12 cellular contexts compared by ENCODE assay signal in genomic region chr12:132689227-132689626, GRCh38. TPM values are rescaled to one million over a fixed set of nuclear protein-coding genes. Genes with fewer than 3 reads are reported as not detected.
DNase-seq lines count a peak whose midpoint lies in the region; ATAC-seq and TF ChIP-seq lines count a peak whose summit lies in the region.
"Had no signal": no experiment of that assay in that cellular context is flagged by ENCODE, and none has a peak within 500 bp of the region (broad histone marks: within the 10 kb centered on the region; RNA-seq: fewer than 3 reads in every experiment).

No MANE protein-coding gene starts in this region.

- H3K4me1 Mint-ChIP-seq in activated naive CD4-positive, alpha-beta T cell treated with anti-CD3 and anti-CD28 coated beads for 36 hours (ENCODE audit: low read depth): peaks cover 19% of the 10 kb centered on the region

- no peaks in the 10 kb centered on the region for H3F3A ChIP-seq in smooth muscle cell (ENCODE audit: low read depth)

- H3K4me2 ChIP-seq in smooth muscle cell: peak overlapping the region; percentile 22

- H3K36me3 ChIP-seq in iPS-18a (ENCODE audit: control insufficient read depth, low read depth, low read length) (no peaks in the 10 kb centered on the region), smooth muscle cell (ENCODE audit: low read depth) (no peaks in the 10 kb centered on the region), ovary (no peaks in the 10 kb centered on the region)
- H3K36me3 ChIP-seq: suprapubic skin had no signal

- H3K27me3 Mint-ChIP-seq in activated naive CD4-positive, alpha-beta T cell treated with anti-CD3 and anti-CD28 coated beads for 36 hours (ENCODE audit: low read depth): no peaks in the 10 kb centered on the region

- H3K4me1 ChIP-seq in iPS-18a (ENCODE audit: control insufficient read depth, low read depth, low read length) (no peaks in the 10 kb centered on the region), smooth muscle cell (ENCODE audit: low read depth) (no peaks in the 10 kb centered on the region), ovary (ENCODE audit: insufficient read depth) (peaks cover 12% of the 10 kb centered on the region)

- no peak for TF ChIP-seq EP300 in ovary (IDR thresholded peaks at IDR 0.05)

- TF ChIP-seq POLR2A in ovary (IDR thresholded peaks at IDR 0.05): no peak

- DNase-seq in activated naive CD4-positive, alpha-beta T cell treated with anti-CD3 and anti-CD28 coated beads for 36 hours: no peak
- no peak for DNase-seq in activated naive CD4-positive, alpha-beta T cell treated with anti-CD3 and anti-CD28 coated beads, Interleukin-2, amount 50 U/mL, for 72 hours (ENCODE audit: low spot score in 2 of 2)
- DNase-seq in smooth muscle cell (lab: John Stamatoyannopoulos, UW; ENCODE audit: unreplicated experiment) (no peak), NCI-H146 (lab: John Stamatoyannopoulos, UW) (no peak), AML-193 (lab: John Stamatoyannopoulos, UW) (no peak), ovary (no peak)
- DNase-seq: DMS153, NCI-H1694 treated with DMSO at 0.1 percent for 48 hours had no signal

- H3K36me3 Mint-ChIP-seq in activated naive CD4-positive, alpha-beta T cell treated with anti-CD3 and anti-CD28 coated beads for 36 hours (ENCODE audit: low read depth): peaks cover 8% of the 10 kb centered on the region
- H3K36me3 Mint-ChIP-seq in activated naive CD4-positive, alpha-beta T cell treated with anti-CD3 and anti-CD28 coated beads, Interleukin-2, amount 50 U/mL, for 72 hours: peaks cover 10 to 11% of the 10 kb centered on the region in 2 donors

- no peaks in the 10 kb centered on the region for H3K9me3 Mint-ChIP-seq in activated naive CD4-positive, alpha-beta T cell treated with anti-CD3 and anti-CD28 coated beads for 36 hours
- H3K9me3 Mint-ChIP-seq in activated naive CD4-positive, alpha-beta T cell treated with anti-CD3 and anti-CD28 coated beads, Interleukin-2, amount 50 U/mL, for 72 hours: no peaks in the 10 kb centered on the region

- H3K9me3 ChIP-seq in iPS-18a (ENCODE audit: control insufficient read depth, low read depth, low read length) (no peaks in the 10 kb centered on the region), smooth muscle cell (replicated peaks; ENCODE audit: low read depth) (no peaks in the 10 kb centered on the region), ovary (no peaks in the 10 kb centered on the region)
- H3K9me3 ChIP-seq: gastroesophageal sphincter, suprapubic skin had no signal

- intact Hi-C loops in activated naive CD4-positive, alpha-beta T cell treated with anti-CD3 and anti-CD28 coated beads for 36 hours (cut with micrococcal nuclease): no loop called here
- intact Hi-C loops in ovary (cut with DNase I): no loop called here

- ATAC-seq in activated naive CD4-positive, alpha-beta T cell treated with anti-CD3 and anti-CD28 coated beads, Interleukin-2, amount 50 U/mL, for 72 hours: no peak
- ATAC-seq: gastroesophageal sphincter had no signal

- H4K20me1 ChIP-seq in smooth muscle cell (ENCODE audit: low read depth): peaks cover 6% of the 10 kb centered on the region

- H3K27me3 ChIP-seq in iPS-18a (ENCODE audit: control insufficient read depth, insufficient read depth, low read length) (peaks cover 12% of the 10 kb centered on the region), smooth muscle cell (ENCODE audit: low read depth) (peaks cover 6% of the 10 kb centered on the region), ovary (no peaks in the 10 kb centered on the region)
- H3K27me3 ChIP-seq: gastroesophageal sphincter, suprapubic skin had no signal

- H3K79me2 ChIP-seq in smooth muscle cell (ENCODE audit: low read depth): peaks cover 17% of the 10 kb centered on the region

- H2AFZ ChIP-seq in smooth muscle cell (ENCODE audit: low read depth): no peak overlapping the region

- 73% methylated on average over 9 of the region's 18 CpGs for WGBS in smooth muscle cell (ENCODE audit: low lambda C conversion rate)
- WGBS in ovary, 3 donors: 44 to 78% (median 53%) methylated on average over 18 of the region's 18 CpGs

- no peak overlapping the region for H3K9ac ChIP-seq in iPS-18a (ENCODE audit: low read length)
- no peak overlapping the region for H3K9ac ChIP-seq in smooth muscle cell (ENCODE audit: low read depth)

- CTCF ChIA-PET in activated naive CD4-positive, alpha-beta T cell treated with anti-CD3 and anti-CD28 coated beads for 36 hours (lab: Charles Lee): no interaction called here

- H3K4me3 Mint-ChIP-seq in activated naive CD4-positive, alpha-beta T cell treated with anti-CD3 and anti-CD28 coated beads for 36 hours: peak overlapping the region; percentile 28

- no peak overlapping the region for H3K27ac Mint-ChIP-seq in activated naive CD4-positive, alpha-beta T cell treated with anti-CD3 and anti-CD28 coated beads for 36 hours
- H3K27ac Mint-ChIP-seq in activated naive CD4-positive, alpha-beta T cell treated with anti-CD3 and anti-CD28 coated beads, Interleukin-2, amount 50 U/mL, for 72 hours: peak overlapping the region in 1 of 2 donors; percentile 22

- peak overlapping the region; percentile 74 for H3K27ac ChIP-seq in VCaP
- no peak overlapping the region for H3K27ac ChIP-seq in iPS-18a (ENCODE audit: low read length)
- no peak overlapping the region for H3K27ac ChIP-seq in smooth muscle cell (ENCODE audit: low read depth)
- no peak overlapping the region for H3K27ac ChIP-seq in ovary
- H3K27ac ChIP-seq: gastroesophageal sphincter, suprapubic skin had no signal

- H3K4me3 ChIP-seq in iPS-18a (ENCODE audit: low read length) (peak overlapping the region; percentile 21), smooth muscle cell (peak overlapping the region; percentile 13), ovary (no peak overlapping the region)
- H3K4me3 ChIP-seq: suprapubic skin had no signal

- TF ChIP-seq CTCF in VCaP (conservative IDR thresholded peaks at IDR 0.05) (no peak), smooth muscle cell (IDR thresholded peaks at IDR 0.05; ENCODE audit: borderline replicate concordance, insufficient read depth, poor library complexity, severe bottlenecking) (no peak), ovary (IDR thresholded peaks at IDR 0.05) (no peak)

RNA-seq across cellular contexts. Expression of gene PXMP2, which starts 1.8 kb away (rescaled TPM):
- 10 to 100 TPM; 11.3 to 12.8 TPM for total RNA-seq in activated naive CD4-positive, alpha-beta T cell treated with anti-CD3 and anti-CD28 coated beads for 36 hours
- 10 to 100 TPM in 1 of 2 donors, 1 to 10 TPM in 1; 4.5 to 11.6 TPM for total RNA-seq in activated naive CD4-positive, alpha-beta T cell treated with anti-CD3 and anti-CD28 coated beads, Interleukin-2, amount 50 U/mL, for 72 hours
- 14.7 and 28.9 TPM in 2 replicates for total RNA-seq in smooth muscle cell
- 23.8 and 25.0 TPM in 2 replicates for polyA plus RNA-seq in smooth muscle cell
- total RNA-seq in ovary: 10 to 100 TPM; 23.6 to 45.0 (median 27.4) TPM
- 10 to 100 TPM; 12.4 to 37.1 TPM for polyA plus RNA-seq in ovary

RNA-seq across cellular contexts. Expression of gene POLE, which starts 2.1 kb away (rescaled TPM):
- 100 to 1,000 TPM; 118 to 121 TPM for total RNA-seq in activated naive CD4-positive, alpha-beta T cell treated with anti-CD3 and anti-CD28 coated beads for 36 hours
- total RNA-seq in activated naive CD4-positive, alpha-beta T cell treated with anti-CD3 and anti-CD28 coated beads, Interleukin-2, amount 50 U/mL, for 72 hours: 100 to 1,000 TPM; 164 to 177 TPM
- 11.0 and 11.5 TPM in 2 replicates for total RNA-seq in smooth muscle cell
- 8.5 and 9.2 TPM in 2 replicates for polyA plus RNA-seq in smooth muscle cell
- total RNA-seq in ovary: 10 to 100 TPM; 12.5 to 34.7 (median 27.3) TPM
- 10 to 100 TPM; 15.2 to 16.8 TPM for polyA plus RNA-seq in ovary

RNA-seq across cellular contexts. Expression of gene PGAM5, which starts 21.4 kb away (rescaled TPM):
- 10 to 100 TPM; 50.1 to 55.7 TPM for total RNA-seq in activated naive CD4-positive, alpha-beta T cell treated with anti-CD3 and anti-CD28 coated beads for 36 hours
- 10 to 100 TPM; 60.0 to 65.9 TPM for total RNA-seq in activated naive CD4-positive, alpha-beta T cell treated with anti-CD3 and anti-CD28 coated beads, Interleukin-2, amount 50 U/mL, for 72 hours
- total RNA-seq in smooth muscle cell: 16.4 and 16.8 TPM in 2 replicates
- polyA plus RNA-seq in smooth muscle cell: 13.5 and 17.7 TPM in 2 replicates
- total RNA-seq in ovary: 10 to 100 TPM; 15.6 to 33.9 (median 21.0) TPM
- polyA plus RNA-seq in ovary: 1 to 10 TPM; 8.0 to 9.0 TPM
